26 cellular contexts compared by ENCODE assay signal in genomic region chr17:51352798-51353197, GRCh38.
DNase-seq lines count a peak whose midpoint lies in the region; ATAC-seq, FAIRE-seq and TF ChIP-seq lines count a peak whose summit lies in the region.
"Had no signal": no experiment of that assay in that cellular context is flagged by ENCODE, and none has a peak within 500 bp of the region (broad histone marks: within the 10 kb centered on the region; RNA-seq: fewer than 3 reads in every experiment).

No MANE protein-coding gene starts in this region.

- no peaks in the 10 kb centered on the region for H3K9me1 ChIP-seq in keratinocyte (ENCODE audit: control insufficient read depth, extremely low read depth, insufficient read depth, low read length)

- ATAC-seq in stimulated activated effector memory CD8-positive, alpha-beta T cell treated with anti-CD3 and anti-CD28 coated beads, Interleukin-12 subunit alpha, Interleukin-12 subunit beta, amount 100 ng/mL, for 72 hours, result peak; percentile 55

- no peak overlapping the region for H3K4me3 ChIP-seq in keratinocyte (ENCODE audit: control insufficient read depth in 2 of 3, extremely low read depth in 1 of 3, insufficient read depth in 2 of 3, low read depth in 1 of 3, low read length in 3 of 3)
- H3K4me3 ChIP-seq: GM23248, HAP-1 had no signal

- H3K9me3 ChIP-seq in keratinocyte (ENCODE audit: control insufficient read depth, low read depth, low read length), result no peaks in the 10 kb centered on the region
- H3K9me3 ChIP-seq: HAP-1 had no signal

- H2AFZ ChIP-seq in keratinocyte (ENCODE audit: control insufficient read depth, low read length), result no peak overlapping the region
- H2AFZ ChIP-seq: GM23248 had no signal

- peaks cover 8% of the 10 kb centered on the region for H3K4me1 ChIP-seq in keratinocyte (ENCODE audit: control insufficient read depth, extremely low read depth, insufficient read depth, low read length)
- H3K4me1 ChIP-seq: HAP-1 had no signal

- no peaks in the 10 kb centered on the region for H3K79me2 ChIP-seq in keratinocyte (ENCODE audit: control insufficient read depth, insufficient read depth, low read length)

- H3K27ac Mint-ChIP-seq in stimulated activated effector memory CD8-positive, alpha-beta T cell treated with anti-CD3 and anti-CD28 coated beads, Interleukin-12 subunit alpha, Interleukin-12 subunit beta, amount 100 ng/mL, for 72 hours, result no peak overlapping the region
- H3K27ac Mint-ChIP-seq: B cell; CD4-positive, CD25-positive, alpha-beta regulatory T cell had no signal

- dilution Hi-C loops in keratinocyte (cut with MboI; ENCODE audit: extremely low pct_ligation_motif_present, low sequenced_read_pairs), result no loop called here

- no peaks in the 10 kb centered on the region for H3K9me3 Mint-ChIP-seq in stimulated activated effector memory CD8-positive, alpha-beta T cell treated with anti-CD3 and anti-CD28 coated beads, Interleukin-12 subunit alpha, Interleukin-12 subunit beta, amount 100 ng/mL, for 72 hours

- H3K4me1 Mint-ChIP-seq in stimulated activated effector memory CD8-positive, alpha-beta T cell treated with anti-CD3 and anti-CD28 coated beads, Interleukin-12 subunit alpha, Interleukin-12 subunit beta, amount 100 ng/mL, for 72 hours, result no peaks in the 10 kb centered on the region
- H3K4me1 Mint-ChIP-seq: B cell had no signal

- DNase-seq in HT1080 (ENCODE audit: low read depth), result peak; percentile 18
- peak; percentile 32 for DNase-seq in SK-MEL-5 (ENCODE audit: low read depth, low spot score)
- DNase-seq in keratinocyte (ENCODE audit: low read depth, low spot score), result no peak
- DNase-seq in stimulated activated effector memory CD8-positive, alpha-beta T cell treated with anti-CD3 and anti-CD28 coated beads, Interleukin-12 subunit alpha, Interleukin-12 subunit beta, amount 100 ng/mL, for 72 hours (ENCODE audit: low spot score in 2 of 2), result no peak
- no peak for DNase-seq in NCI-H2107 treated with DMSO at 0.1 percent for 48 hours (lab: John Stamatoyannopoulos, UW; ENCODE audit: unreplicated experiment)
- DNase-seq in G401 (ENCODE audit: low spot score), result no peak
- no peak for DNase-seq in Ammon's horn (ENCODE audit: low spot score)
- DNase-seq in NCI-H1105 treated with DMSO at 0.1 percent for 48 hours (lab: John Stamatoyannopoulos, UW), result no peak
- DNase-seq: CD4-positive, CD25-positive, alpha-beta regulatory T cell; COR-L47; DND-41; GM23248; IMR-90; NCI-H1105; NCI-H2029 treated with DMSO at 0.1 percent for 48 hours; NCI-H2171; NCI-H345; NCI-H524 treated with DMSO at 0.1 percent for 48 hours; OCI-M1; Right ventricle myocardium superior had no signal

- H3K4me2 ChIP-seq in keratinocyte (ENCODE audit: control insufficient read depth, extremely low read depth, insufficient read depth, low read depth, low read length), result peak overlapping the region; percentile 11
- H3K4me2 ChIP-seq: KMS-11 had no signal

- H3K9ac ChIP-seq in keratinocyte (ENCODE audit: control insufficient read depth, extremely low read depth, insufficient read depth, low read length), result no peak overlapping the region
- H3K9ac ChIP-seq: GM23248, KMS-11 had no signal

- no peak overlapping the region for H3K4me3 Mint-ChIP-seq in stimulated activated effector memory CD8-positive, alpha-beta T cell treated with anti-CD3 and anti-CD28 coated beads, Interleukin-12 subunit alpha, Interleukin-12 subunit beta, amount 100 ng/mL, for 72 hours
- H3K4me3 Mint-ChIP-seq: B cell; CD4-positive, CD25-positive, alpha-beta regulatory T cell had no signal

- no peaks in the 10 kb centered on the region for H4K20me1 ChIP-seq in keratinocyte (ENCODE audit: control insufficient read depth, extremely low read depth, insufficient read depth, low read length)

- no peak for TF ChIP-seq CTCF in keratinocyte (optimal IDR thresholded peaks at IDR 0.05 in 1 of 3, IDR thresholded peaks at IDR 0.05 in 1 of 3, conservative IDR thresholded peaks at IDR 0.05 in 1 of 3; ENCODE audit: extremely low read depth in 1 of 3, insufficient read depth in 2 of 3, low read length in 3 of 3)

- H3K27ac ChIP-seq in keratinocyte (ENCODE audit: control insufficient read depth, insufficient read depth, low read length), result no peak overlapping the region
- H3K27ac ChIP-seq: GM23248, KMS-11 had no signal

- peaks cover 9% of the 10 kb centered on the region for H3K27me3 ChIP-seq in keratinocyte (ENCODE audit: control insufficient read depth, extremely low read depth, insufficient read depth, low read length)

- peak; percentile 13 for FAIRE-seq in keratinocyte (lab: Jason Lieb, UNC)
- FAIRE-seq: A204.1, GM12891, RCC 7860 had no signal

- in situ Hi-C loops in SK-MEL-5 (cut with HindIII; ENCODE audit: low pct_unique_long_range_greater_than_20kb, low sequenced_read_pairs) (no loop called here), G401 (cut with HindIII; ENCODE audit: low sequenced_read_pairs) (no loop called here)

- H3K36me3 ChIP-seq in keratinocyte (ENCODE audit: control insufficient read depth in 2 of 2, extremely low read depth in 1 of 2, insufficient read depth in 2 of 2, low read length in 2 of 2), result no peaks in the 10 kb centered on the region
- H3K36me3 ChIP-seq: HAP-1 had no signal

- H3K36me3 Mint-ChIP-seq in stimulated activated effector memory CD8-positive, alpha-beta T cell treated with anti-CD3 and anti-CD28 coated beads, Interleukin-12 subunit alpha, Interleukin-12 subunit beta, amount 100 ng/mL, for 72 hours, result no peaks in the 10 kb centered on the region
- H3K36me3 Mint-ChIP-seq: CD4-positive, CD25-positive, alpha-beta regulatory T cell had no signal

Comparison
In these comparisons a context has a peak if more than half of its experiments do, and no peak if none do; other contexts are left out.
1. DNase-seq: peak in HT1080 (single experiment) and SK-MEL-5 (single experiment); none in keratinocyte (single experiment), stimulated activated effector memory CD8-positive, alpha-beta T cell treated with anti-CD3 and anti-CD28 coated beads, Interleukin-12 subunit alpha, Interleukin-12 subunit beta, amount 100 ng/mL, for 72 hours (0 of 2), NCI-H2107 treated with DMSO at 0.1 percent for 48 hours (single experiment), G401 (single experiment), Ammon's horn (single experiment) and NCI-H1105 treated with DMSO at 0.1 percent for 48 hours (single experiment).